Comparison of ENCODE assay signal across 8 cellular contexts in genomic region chr16:65310491-65310890, GRCh38.
DNase-seq lines count a peak whose midpoint lies in the region; TF ChIP-seq lines count a peak whose summit lies in the region.
"Not testable (repeated sequence)": the region's sequence is repeated elsewhere in the genome, so short reads cannot be mapped to it uniquely, and the experiment has no call there.

No MANE protein-coding gene starts in this region.

- H3K9ac ChIP-seq in skeletal muscle tissue (ENCODE audit: low read depth in 1 of 3, low read length in 3 of 3), result not testable (repeated sequence)

- peak; percentile 28 for DNase-seq in Daoy (ENCODE audit: low read depth)
- DNase-seq in HT1080 (ENCODE audit: low read depth), result peak; percentile 25
- DNase-seq in NOMO-1 treated with DMSO at 0.1 percent for 48 hours (lab: John Stamatoyannopoulos, UW; ENCODE audit: unreplicated experiment), result peak; percentile 16
- DNase-seq in ascending aorta (ENCODE audit: low spot score in 2 of 2), result not testable (repeated sequence)
- peak; percentile 8 for DNase-seq in epithelial cell of esophagus (ENCODE audit: low read depth)
- peak; percentile 46 for DNase-seq in glomerular visceral epithelial cell (ENCODE audit: extremely low spot score)
- peak; percentile 17 for DNase-seq in kidney glomerular epithelial cell (lab: John Stamatoyannopoulos, UW)

- H3K4me3 ChIP-seq in ascending aorta; epithelial cell of esophagus (ENCODE audit: low read length): not testable (repeated sequence)
- H3K4me3 ChIP-seq in skeletal muscle tissue (ENCODE audit: low read length in 3 of 3), result peak overlapping the region in 1 of 3 donors; percentile 24

- H3K36me3 ChIP-seq in ascending aorta; skeletal muscle tissue (ENCODE audit: control insufficient read depth in 3 of 3, insufficient read depth in 3 of 3, low read length in 3 of 3): not testable (repeated sequence)

- intact Hi-C loops in ascending aorta (cut with DNase I), result loop anchor here (5.0 kb wide), 2 partner anchors 188 to 833 kb away; partner anchors contain the start of gene CDH11

- not testable (repeated sequence) for H3K27me3 ChIP-seq in ascending aorta; skeletal muscle tissue (ENCODE audit: control insufficient read depth in 3 of 3, insufficient read depth in 3 of 3, low read length in 3 of 3)

- TF ChIP-seq CTCF in ascending aorta (IDR thresholded peaks at IDR 0.05); epithelial cell of esophagus (IDR thresholded peaks at IDR 0.05; ENCODE audit: insufficient read depth, low read depth, low read length, missing control alignments): not testable (repeated sequence)

- peaks cover 10 to 28% of the 10 kb centered on the region in 2 donors for H3K4me1 ChIP-seq in ascending aorta
- H3K4me1 ChIP-seq in skeletal muscle tissue (ENCODE audit: control insufficient read depth in 3 of 3, insufficient read depth in 3 of 3, low read length in 3 of 3), result peaks cover 10 to 25% (median 23%) of the 10 kb centered on the region in 3 donors

- not testable (repeated sequence) for H3K9me3 ChIP-seq in ascending aorta; skeletal muscle tissue (ENCODE audit: control insufficient read depth in 3 of 3, low read length in 3 of 3)

- H3K27ac ChIP-seq in ascending aorta (peak overlapping the region; percentile 49 to 69), skeletal muscle tissue (ENCODE audit: low read depth, low read length) (peak overlapping the region; percentile 77)
